Comparison of ENCODE assay signal across 15 cellular contexts in the genomic region with DNA sequence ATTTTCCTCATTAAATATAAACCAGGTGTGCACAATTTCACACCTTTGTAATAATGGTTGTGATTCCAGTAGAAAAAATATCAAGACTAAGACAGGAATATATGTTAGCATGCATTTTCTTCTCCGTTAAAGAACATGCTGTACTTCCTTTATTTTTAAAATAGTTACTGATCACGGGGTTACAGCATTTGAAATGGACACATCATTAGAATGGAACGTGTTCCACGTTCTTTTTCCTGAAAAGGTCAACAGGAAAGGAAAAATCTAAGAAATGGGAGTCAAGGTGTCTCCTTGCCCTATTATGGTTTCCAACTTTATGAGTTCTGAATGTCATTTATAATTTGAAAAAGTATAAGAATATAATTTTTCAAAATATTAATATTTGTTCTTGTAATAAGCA.
DNase-seq lines count a peak whose midpoint lies in the region; FAIRE-seq and TF ChIP-seq lines count a peak whose summit lies in the region.
"Had no signal": no experiment of that assay in that cellular context is flagged by ENCODE, and none has a peak within 500 bp of the region (broad histone marks: within the 10 kb centered on the region; RNA-seq: fewer than 3 reads in every experiment).

No MANE protein-coding gene starts in this region.

- H3K4me3 ChIP-seq in choroid plexus epithelial cell (ENCODE audit: low read depth, low read length) (no peak overlapping the region), keratinocyte (ENCODE audit: control insufficient read depth in 2 of 3, extremely low read depth in 1 of 3, insufficient read depth in 2 of 3, low read depth in 1 of 3, low read length in 3 of 3) (no peak overlapping the region)

- no peak overlapping the region for H3K4me2 ChIP-seq in keratinocyte (ENCODE audit: control insufficient read depth, extremely low read depth, insufficient read depth, low read depth, low read length)

- peak; percentile 41 for DNase-seq in HCEC 1CT
- DNase-seq in LHCN-M2 (ENCODE audit: low read depth): peak; percentile 60
- peak; percentile 71 for DNase-seq in choroid plexus epithelial cell (ENCODE audit: low read depth)
- no peak for DNase-seq in keratinocyte (ENCODE audit: low read depth, low spot score)
- DNase-seq in NOMO-1 (lab: John Stamatoyannopoulos, UW; ENCODE audit: unreplicated experiment in 2 of 2): no peak
- no peak for DNase-seq in central memory CD4-positive, alpha-beta T cell
- no peak for DNase-seq in RKO (ENCODE audit: low spot score)
- DNase-seq: BE2C; CD4-positive, alpha-beta memory T cell; DND-41; GDM1 had no signal

- H3K9ac ChIP-seq in keratinocyte (ENCODE audit: control insufficient read depth, extremely low read depth, insufficient read depth, low read length): no peak overlapping the region

- TF ChIP-seq CTCF in choroid plexus epithelial cell (conservative IDR thresholded peaks at IDR 0.05; ENCODE audit: low read depth, low read length): no peak
- no peak for TF ChIP-seq CTCF in keratinocyte (optimal IDR thresholded peaks at IDR 0.05 in 1 of 3, IDR thresholded peaks at IDR 0.05 in 1 of 3, conservative IDR thresholded peaks at IDR 0.05 in 1 of 3; ENCODE audit: extremely low read depth in 1 of 3, insufficient read depth in 2 of 3, low read length in 3 of 3)

- H3K9me1 ChIP-seq in keratinocyte (ENCODE audit: control insufficient read depth, extremely low read depth, insufficient read depth, low read length): no peaks in the 10 kb centered on the region

- H3K9me3 ChIP-seq in keratinocyte (ENCODE audit: control insufficient read depth, low read depth, low read length): no peaks in the 10 kb centered on the region
- H3K9me3 ChIP-seq: BE2C had no signal

- H3K79me2 ChIP-seq in keratinocyte (ENCODE audit: control insufficient read depth, insufficient read depth, low read length): no peaks in the 10 kb centered on the region

- H3K27me3 ChIP-seq in keratinocyte (ENCODE audit: control insufficient read depth, extremely low read depth, insufficient read depth, low read length): no peaks in the 10 kb centered on the region
- H3K27me3 ChIP-seq: BE2C had no signal

- no peaks in the 10 kb centered on the region for H3K4me1 ChIP-seq in keratinocyte (ENCODE audit: control insufficient read depth, extremely low read depth, insufficient read depth, low read length)
- H3K4me1 ChIP-seq: BE2C had no signal

- dilution Hi-C loops in keratinocyte (cut with MboI; ENCODE audit: extremely low pct_ligation_motif_present, low sequenced_read_pairs): no loop called here

- no peaks in the 10 kb centered on the region for H4K20me1 ChIP-seq in keratinocyte (ENCODE audit: control insufficient read depth, extremely low read depth, insufficient read depth, low read length)

- peak overlapping the region; percentile 9 for H2AFZ ChIP-seq in keratinocyte (ENCODE audit: control insufficient read depth, low read length)

- no peak overlapping the region for H3K27ac ChIP-seq in keratinocyte (ENCODE audit: control insufficient read depth, insufficient read depth, low read length)
- H3K27ac ChIP-seq: C4-2B had no signal

- FAIRE-seq in keratinocyte (lab: Jason Lieb, UNC): no peak
- FAIRE-seq: GM12892, GM19239, H54 had no signal

- no peaks in the 10 kb centered on the region for H3K36me3 ChIP-seq in keratinocyte (ENCODE audit: control insufficient read depth in 2 of 2, extremely low read depth in 1 of 2, insufficient read depth in 2 of 2, low read length in 2 of 2)
- H3K36me3 ChIP-seq: BE2C had no signal

Comparison
In these comparisons a context has a peak if more than half of its experiments do, and no peak if none do; other contexts are left out.
1. DNase-seq: peak in HCEC 1CT (single experiment), LHCN-M2 (single experiment) and choroid plexus epithelial cell (single experiment); none in keratinocyte (single experiment), NOMO-1 (0 of 2), central memory CD4-positive, alpha-beta T cell (single experiment) and RKO (single experiment).